ENCODE assay signal across 8 cellular contexts in genomic region chr17:29138991-29139682, GRCh38. TPM values are rescaled to one million over a fixed set of nuclear protein-coding genes. Genes with fewer than 3 reads are reported as not detected.
DNase-seq lines count a peak whose midpoint lies in the region; ATAC-seq and TF ChIP-seq lines count a peak whose summit lies in the region.

No MANE protein-coding gene starts in this region.

- peak overlapping the region; percentile 25 for H3K18ac ChIP-seq in neuronal stem cell (ENCODE audit: low read length)

- H3K27me3 ChIP-seq in OCI-LY1 (ENCODE audit: insufficient read depth, low read length) (no peaks in the 10 kb centered on the region), dorsolateral prefrontal cortex (no peaks in the 10 kb centered on the region), neuronal stem cell (ENCODE audit: control insufficient read depth in 3 of 3, insufficient read depth in 3 of 3, low read depth in 1 of 3, low read length in 3 of 3) (no peaks in the 10 kb centered on the region)

- no CpG with 5 or more reads among the region's 13 CpGs for WGBS in neuronal stem cell (ENCODE audit: extremely low coverage in 2 of 2, insufficient read length in 2 of 2, insufficient replicate concordance in 1 of 2), 2 donors

- H3K23ac ChIP-seq in neuronal stem cell (ENCODE audit: low read depth, low read length, poor library complexity) = peak overlapping the region; percentile 14

- no peak overlapping the region for H4K8ac ChIP-seq in neuronal stem cell (ENCODE audit: low read depth, low read length)

- H2BK5ac ChIP-seq in neuronal stem cell (ENCODE audit: low read length) = no peak overlapping the region

- H3K9me2 ChIP-seq in OCI-LY1 (ENCODE audit: low read depth, low read length) = no peaks in the 10 kb centered on the region

- H3K36me3 ChIP-seq in OCI-LY1 (ENCODE audit: insufficient read depth, low read length) (no peaks in the 10 kb centered on the region), neuronal stem cell (replicated peaks in 1 of 2; ENCODE audit: control insufficient read depth in 2 of 2, insufficient read depth in 2 of 2, low read length in 2 of 2) (no peaks in the 10 kb centered on the region)

- H3K27ac ChIP-seq in OCI-LY1 (ENCODE audit: low read depth, low read length, poor library complexity, severe bottlenecking) (peak overlapping the region; percentile 85), dorsolateral prefrontal cortex (peak overlapping the region in 55 of 59 donors; percentile 10 to 92 (median 82)), neuronal stem cell (replicated peaks; ENCODE audit: low read length) (no peak overlapping the region)

- intact Hi-C loops in dorsolateral prefrontal cortex (cut with DNase I) = loop anchor here in 1 of 2 donors (10.0 kb wide), 1 partner anchor 226 kb away; no protein-coding TSS in a partner anchor

- no peak overlapping the region for H2BK120ac ChIP-seq in neuronal stem cell (ENCODE audit: low read depth, low read length)

- H2AFZ ChIP-seq in OCI-LY1 (ENCODE audit: low read length) = no peak overlapping the region
- H2AFZ ChIP-seq in neuronal stem cell (ENCODE audit: low read length) = no peak overlapping the region

- peak overlapping the region; percentile 65 for H3K4me3 ChIP-seq in OCI-LY1 (ENCODE audit: low read depth, low read length, poor library complexity, severe bottlenecking)
- peak overlapping the region in 39 of 59 donors; percentile 18 to 57 (median 45) for H3K4me3 ChIP-seq in dorsolateral prefrontal cortex
- H3K4me3 ChIP-seq in neuronal stem cell (ENCODE audit: low read length in 2 of 2) = no peak overlapping the region

- H2AK5ac ChIP-seq in neuronal stem cell (ENCODE audit: low read depth, low read length) = peak overlapping the region; percentile 35

- H3K9me3 ChIP-seq in OCI-LY1 (ENCODE audit: low read length) (no peaks in the 10 kb centered on the region), neuronal stem cell (replicated peaks in 1 of 2; ENCODE audit: control insufficient read depth in 2 of 2, insufficient read depth in 1 of 2, low read depth in 1 of 2, low read length in 2 of 2) (no peaks in the 10 kb centered on the region)

- peak overlapping the region; percentile 59 for H2BK15ac ChIP-seq in neuronal stem cell (ENCODE audit: low read length)

- DNase-seq in NCI-H2227 (lab: John Stamatoyannopoulos, UW; ENCODE audit: unreplicated experiment) = peak; percentile 8
- no peak for DNase-seq in NCI-H2227 treated with DMSO at 0.1 percent for 48 hours (lab: John Stamatoyannopoulos, UW)
- DNase-seq in dorsolateral prefrontal cortex = peak in 3 of 10 donors; percentile 55 to 76 (median 64)
- no peak for DNase-seq in neuronal stem cell (ENCODE audit: low spot score)
- no peak for DNase-seq in ACHN
- no peak for DNase-seq in NCI-H1105 (lab: John Stamatoyannopoulos, UW)

- H3K9ac ChIP-seq in OCI-LY1 (ENCODE audit: low read length) (peak overlapping the region; percentile 69), neuronal stem cell (ENCODE audit: low read depth, low read length, poor library complexity) (peak overlapping the region; percentile 53)

- H4K91ac ChIP-seq in neuronal stem cell (ENCODE audit: low read depth, low read length, poor library complexity) = no peak overlapping the region

- no peak overlapping the region for H2BK12ac ChIP-seq in neuronal stem cell (ENCODE audit: low read length)

- H3K14ac ChIP-seq in neuronal stem cell (ENCODE audit: low read length) = peak overlapping the region; percentile 23

- H3K4me2 ChIP-seq in OCI-LY1 (ENCODE audit: low read length) = peak overlapping the region; percentile 94
- no peak overlapping the region for H3K4me2 ChIP-seq in neuronal stem cell (ENCODE audit: insufficient read depth, low read length, poor library complexity, severe bottlenecking)

- H3K79me2 ChIP-seq in OCI-LY1 (ENCODE audit: insufficient read depth, low read length) = no peaks in the 10 kb centered on the region

- H3K4me1 ChIP-seq in OCI-LY1 (ENCODE audit: insufficient read depth, low read length, severe bottlenecking) = peaks cover 47% of the 10 kb centered on the region
- H3K4me1 ChIP-seq in neuronal stem cell (ENCODE audit: control insufficient read depth in 2 of 2, insufficient read depth in 1 of 2, low read depth in 1 of 2, low read length in 2 of 2) = peaks cover 32 to 39% of the 10 kb centered on the region in 2 donors

- H3F3A ChIP-seq in OCI-LY1 (ENCODE audit: insufficient read depth, low read length) = no peaks in the 10 kb centered on the region

- no peak overlapping the region for H3K4ac ChIP-seq in neuronal stem cell (ENCODE audit: low read length)

- no peaks in the 10 kb centered on the region for H4K20me1 ChIP-seq in OCI-LY1 (ENCODE audit: insufficient read depth, low read length)

- peaks cover 2% of the 10 kb centered on the region for H3K79me1 ChIP-seq in neuronal stem cell (ENCODE audit: low read depth, low read length)

- in situ Hi-C loops in ACHN (cut with HindIII; ENCODE audit: low pct_ligation_motif_present, low pct_unique_long_range_greater_than_20kb, low sequenced_read_pairs) = no loop called here

- no peak for ATAC-seq in GM18870 (IDR thresholded peaks at IDR 0.05; ENCODE audit: unreplicated experiment)

- TF ChIP-seq CTCF in OCI-LY1 (IDR thresholded peaks at IDR 0.05; ENCODE audit: low read length) (no peak), dorsolateral prefrontal cortex (IDR thresholded peaks at IDR 0.05 in 54 of 56, conservative IDR thresholded peaks at IDR 0.05 in 2 of 56; ENCODE audit: low read depth in 1 of 56, partially characterized antibody in 56 of 56) (no peak)

RNA-seq across cellular contexts. Expression of gene MYO18A, which starts 41.1 kb away (rescaled TPM):
- total RNA-seq in dorsolateral prefrontal cortex = 100 to 1,000 TPM in 118 of 120 experiments, 10 to 100 TPM in 2; 93.9 to 275 (median 143) TPM
- 12.3 TPM for polyA plus RNA-seq in neuronal stem cell (2013, experiment 1 of 2)
- polyA plus RNA-seq in neuronal stem cell (2013, experiment 2 of 2) = 12.3 TPM

Comparison
In these comparisons a context has a peak if more than half of its experiments do, and no peak if none do; other contexts are left out.
1. H3K4me3 ChIP-seq: peak in OCI-LY1 (single experiment) and dorsolateral prefrontal cortex (39 of 59); none in neuronal stem cell (0 of 2).